In genomic region chr7:7802531-7802930, GRCh38 we compare ENCODE assay signal across 24 cellular contexts.
A peak's percentile ranks its signal among the peaks of the same experiment; 100 is the strongest.
DNase-seq lines count a peak whose midpoint lies in the region; ATAC-seq, FAIRE-seq and TF ChIP-seq lines count a peak whose summit lies in the region.
"Had no signal": no experiment of that assay in that cellular context is flagged by ENCODE, and none has a peak within 500 bp of the region (broad histone marks: within the 10 kb centered on the region; RNA-seq: fewer than 3 reads in every experiment).

No MANE protein-coding gene starts in this region.

- no peaks in the 10 kb centered on the region for H3K27me3 ChIP-seq in GM23338 (ENCODE audit: insufficient read depth)
- H3K27me3 ChIP-seq in trophoblast cell (ENCODE audit: insufficient read depth, low read length) = no peaks in the 10 kb centered on the region
- H3K27me3 ChIP-seq: BE2C, BLaER1 had no signal

- peak; percentile 86 for FAIRE-seq in G401.6 (lab: Jason Lieb, UNC)
- FAIRE-seq: A204.1, GM12878, GM12892 had no signal

- H3K4me1 Mint-ChIP-seq in GM23338 = peaks cover 13% of the 10 kb centered on the region; the same call in 2 of the 3 replicates
- H3K4me1 Mint-ChIP-seq: CD4-positive, alpha-beta memory T cell; CD8-positive, alpha-beta memory T cell had no signal

- no peak overlapping the region for H2AK5ac ChIP-seq in trophoblast cell (ENCODE audit: low read length)

- H3K27ac ChIP-seq in GM23338 (ENCODE audit: low read depth) (no peak overlapping the region), trophoblast cell (ENCODE audit: low read depth, low read length) (no peak overlapping the region)
- H3K27ac ChIP-seq: BLaER1 had no signal

- H3K14ac ChIP-seq in trophoblast cell (ENCODE audit: low read length) = no peak overlapping the region

- H3K9me3 ChIP-seq in trophoblast cell (ENCODE audit: insufficient read depth, low read depth, low read length) = no peaks in the 10 kb centered on the region
- H3K9me3 ChIP-seq: BE2C, BLaER1 had no signal

- no peaks in the 10 kb centered on the region for H3K79me2 ChIP-seq in GM23338 (replicated peaks; ENCODE audit: insufficient read depth)
- no peaks in the 10 kb centered on the region for H3K79me2 ChIP-seq in trophoblast cell (ENCODE audit: control insufficient read depth, insufficient read depth, low read length, poor library complexity)

- H3K23ac ChIP-seq in trophoblast cell (ENCODE audit: low read length) = no peak overlapping the region

- H3K9me3 Mint-ChIP-seq in GM23338 = no peaks in the 10 kb centered on the region
- H3K9me3 Mint-ChIP-seq: CD14-positive monocyte; CD4-positive, alpha-beta memory T cell; CD4-positive, CD25-positive, alpha-beta regulatory T cell; CD8-positive, alpha-beta memory T cell had no signal

- no peak overlapping the region for H2BK12ac ChIP-seq in trophoblast cell (ENCODE audit: low read length)

- H3K4me3 Mint-ChIP-seq in GM23338 = no peak overlapping the region
- H3K4me3 Mint-ChIP-seq: CD14-positive monocyte; CD4-positive, alpha-beta memory T cell; CD4-positive, CD25-positive, alpha-beta regulatory T cell; CD8-positive, alpha-beta memory T cell had no signal

- H3K36me3 Mint-ChIP-seq in GM23338 (ENCODE audit: low read depth) = peaks cover under 1% of the 10 kb centered on the region; the same call in 1 of the 3 replicates

- no peak overlapping the region for H2AFZ ChIP-seq in GM23338
- H2AFZ ChIP-seq in trophoblast cell (ENCODE audit: insufficient read depth, low read length, poor library complexity) = no peak overlapping the region

- peaks cover 3% of the 10 kb centered on the region; the same call in 1 of the 2 replicates for H3K9me2 ChIP-seq in GM23338 (ENCODE audit: insufficient read depth)

- no peak overlapping the region for H3K18ac ChIP-seq in trophoblast cell (ENCODE audit: low read length)

- no peak overlapping the region for H3K4me2 ChIP-seq in GM23338
- no peak overlapping the region for H3K4me2 ChIP-seq in trophoblast cell (ENCODE audit: low read length)
- H3K4me2 ChIP-seq: BLaER1 had no signal

- no peaks in the 10 kb centered on the region for H3K27me3 Mint-ChIP-seq in GM23338 (ENCODE audit: insufficient read depth, low read depth, poor library complexity)
- H3K27me3 Mint-ChIP-seq: CD4-positive, alpha-beta memory T cell; CD4-positive, CD25-positive, alpha-beta regulatory T cell; CD8-positive, alpha-beta memory T cell had no signal

- WGBS in trophoblast cell (ENCODE audit: extremely low coverage, insufficient coverage, insufficient read length) = no CpG with 5 or more reads among the region's 2 CpGs

- TF ChIP-seq CTCF in GM23338 (conservative IDR thresholded peaks at IDR 0.05; ENCODE audit: low read depth in 2 of 2) = no peak

- H2BK120ac ChIP-seq in trophoblast cell (ENCODE audit: insufficient read depth, low read length, poor library complexity) = no peak overlapping the region

- no peaks in the 10 kb centered on the region for H3F3A ChIP-seq in GM23338 (replicated peaks; ENCODE audit: low read depth)

- no peak overlapping the region for H3K27ac Mint-ChIP-seq in GM23338
- H3K27ac Mint-ChIP-seq: CD14-positive monocyte; CD4-positive, alpha-beta memory T cell; CD4-positive, CD25-positive, alpha-beta regulatory T cell; CD8-positive, alpha-beta memory T cell had no signal

- H4K91ac ChIP-seq in trophoblast cell (ENCODE audit: low read depth, low read length) = no peak overlapping the region

- DNase-seq in GM23338 (ENCODE audit: low spot score) (no peak), trophoblast cell (peak; percentile 61 to 75), anterior cingulate cortex (lab: John Stamatoyannopoulos, UW) (no peak), NCI-H187 treated with DMSO at 0.1 percent for 48 hours (lab: John Stamatoyannopoulos, UW) (no peak), GF-D8 (lab: John Stamatoyannopoulos, UW) (no peak)
- DNase-seq: 8988T; ACHN; BE2C; C1 segment of cervical spinal cord; CD4-positive, alpha-beta memory T cell; CD4-positive, CD25-positive, alpha-beta regulatory T cell; CD8-positive, alpha-beta memory T cell; COR-L47; DMS 273 treated with DMSO at 0.1 percent for 48 hours; DMS153; DMS79; DND-41; EL had no signal

- H3K9ac ChIP-seq in trophoblast cell (ENCODE audit: low read length) = no peak overlapping the region
- H3K9ac ChIP-seq: BLaER1 had no signal

- no peak overlapping the region for H3K4ac ChIP-seq in trophoblast cell (ENCODE audit: low read depth, low read length)

- H4K20me1 ChIP-seq in GM23338 (replicated peaks; ENCODE audit: insufficient read depth) = no peaks in the 10 kb centered on the region
- H4K20me1 ChIP-seq: BLaER1 had no signal

- no peak overlapping the region for H4K8ac ChIP-seq in trophoblast cell (ENCODE audit: low read depth, low read length)

- no peak overlapping the region for H4K12ac ChIP-seq in trophoblast cell (ENCODE audit: low read depth, low read length)

- no peak overlapping the region for H2BK5ac ChIP-seq in trophoblast cell (ENCODE audit: low read depth, low read length, poor library complexity)

- H3K4me1 ChIP-seq in GM23338 (ENCODE audit: insufficient read depth) (0 out of 2 replicates have a peak, but pooled peaks cover 3% of the 10 kb centered on the region), trophoblast cell (ENCODE audit: control insufficient read depth in 1 of 2, insufficient read depth in 2 of 2, low read length in 2 of 2) (peaks cover 3 to 8% of the 10 kb centered on the region in 2 experiments)

- H3K4me3 ChIP-seq in GM23338 = no peak overlapping the region
- no peak overlapping the region for H3K4me3 ChIP-seq in trophoblast cell (ENCODE audit: low read depth, low read length)
- H3K4me3 ChIP-seq: BLaER1, GM12878 had no signal

- ATAC-seq in GM23338 = peak; percentile 40; the same call in 1 of the 3 replicates
- ATAC-seq: GM12878 had no signal

- no peaks in the 10 kb centered on the region for H3K36me3 ChIP-seq in GM23338 (ENCODE audit: insufficient read depth)
- no peaks in the 10 kb centered on the region for H3K36me3 ChIP-seq in trophoblast cell (ENCODE audit: control insufficient read depth in 1 of 2, insufficient read depth in 2 of 2, low read length in 2 of 2)
- H3K36me3 ChIP-seq: BE2C, BLaER1 had no signal

- H3K79me1 ChIP-seq in trophoblast cell (ENCODE audit: low read length) = peaks cover 13% of the 10 kb centered on the region

TF ChIP-seq in GM23338, 12 proteins besides CTCF, POLR2A, EP300 and RAD21:
- TF ChIP-seq STAT1 (IDR thresholded peaks at IDR 0.05; ENCODE audit: unreplicated experiment) = no peak
- TF ChIP-seq NANOG (IDR thresholded peaks at IDR 0.05; ENCODE audit: borderline replicate concordance) = no peak
- no peak for TF ChIP-seq EZH2 (IDR thresholded peaks at IDR 0.05; ENCODE audit: low read depth, unreplicated experiment)
- no peak for TF ChIP-seq CREB1 (CRISPR knock-in tag; IDR thresholded peaks at IDR 0.05; ENCODE audit: low read depth)
- TF ChIP-seq ETS1 (IDR thresholded peaks at IDR 0.05) = no peak
- no peak for TF ChIP-seq EZH2phosphoT487 (IDR thresholded peaks at IDR 0.05; ENCODE audit: unreplicated experiment)
TF ChIP-seq in GM23338: peak in this region for 0.

Comparison
In these comparisons a context has a peak if more than half of its experiments do, and no peak if none do; other contexts are left out.
1. DNase-seq: peak in trophoblast cell (2 of 2); none in GM23338 (single experiment), anterior cingulate cortex (0 of 58), NCI-H187 treated with DMSO at 0.1 percent for 48 hours (single experiment) and GF-D8 (single experiment).